ENCODE assay signal across 1 cellular context in genomic region chr7:113049221-113049620, GRCh38. TPM values are rescaled to one million over a fixed set of nuclear protein-coding genes. Genes with fewer than 3 reads are reported as not detected.
"Had no signal": no experiment of that assay in that cellular context is flagged by ENCODE, and none has a peak within 500 bp of the region (broad histone marks: within the 10 kb centered on the region; RNA-seq: fewer than 3 reads in every experiment).

No MANE protein-coding gene starts in this region.

RNA-seq across cellular contexts. Expression of gene GPR85, which starts 37.4 kb away (rescaled TPM):
- total RNA-seq: epithelial cell of proximal tubule had no signal
